ENCODE assay signal across 8 cellular contexts in the genomic region with DNA sequence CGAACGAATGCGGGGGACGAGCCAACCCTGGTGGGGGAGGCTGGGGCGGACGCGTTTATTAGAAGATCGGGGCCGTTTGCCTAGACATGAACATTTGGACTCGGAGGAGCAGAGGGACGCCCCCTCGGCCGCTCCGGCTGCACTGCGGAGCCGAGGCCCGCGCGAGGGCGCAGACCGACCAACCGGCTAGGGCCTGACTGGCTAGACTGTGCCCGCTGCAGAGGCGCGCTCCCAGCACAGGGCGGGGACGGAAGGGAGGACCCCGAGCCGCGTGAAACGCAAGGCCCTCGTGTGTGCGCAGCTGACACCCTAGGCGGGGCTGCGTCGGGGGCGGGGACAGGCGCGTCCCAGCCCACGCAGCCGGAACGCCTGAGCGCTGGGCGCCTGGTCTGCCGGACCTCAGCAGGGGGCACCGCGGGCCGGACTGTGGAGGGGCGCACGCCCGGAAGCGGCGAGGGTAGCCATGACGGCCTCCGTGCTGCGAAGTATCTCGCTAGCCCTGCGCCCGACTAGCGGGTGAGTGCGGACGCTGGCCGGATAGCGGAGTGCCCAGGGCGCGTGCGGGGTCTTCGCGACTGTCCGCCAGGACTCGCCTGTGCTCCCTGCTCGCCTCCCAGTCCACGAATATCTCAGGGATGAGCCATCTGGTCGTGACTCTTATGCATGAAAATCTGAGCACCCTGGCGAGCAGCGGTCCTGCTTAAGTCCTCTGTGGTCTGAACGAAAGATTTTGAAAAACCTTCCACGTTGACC. TPM values are rescaled to one million over a fixed set of nuclear protein-coding genes. Genes with fewer than 3 reads are reported as not detected.
DNase-seq lines count a peak whose midpoint lies in the region; ATAC-seq lines count a peak whose summit lies in the region.

A gene (plus strand): TSS at position 454 of the 753 bp plus-strand sequence. CDS start 10 bp downstream, at position 464.

- peak; percentile 98 for DNase-seq in AG20443 (ENCODE audit: low spot score)
- DNase-seq in NCI-H446 treated with DMSO at 0.1 percent for 48 hours (lab: John Stamatoyannopoulos, UW): peak; percentile 83
- peak; percentile 76 for DNase-seq in activated CD4-positive, alpha-beta T cell treated with anti-CD3 and anti-CD28 coated beads for 1 hour
- peak; percentile 94 for DNase-seq in cerebellum (ENCODE audit: low spot score)
- DNase-seq in kidney glomerular epithelial cell (lab: John Stamatoyannopoulos, UW): peak; percentile 76
- peak; percentile 59 to 73 for DNase-seq in stimulated activated CD4-positive, alpha-beta T cell treated with anti-CD3 and anti-CD28 coated beads, Interleukin-1b, Interleukin-23, amount 100 ng/mL, for 1 hour (ENCODE audit: low read depth in 2 of 2)

- ATAC-seq in GM19025 (IDR thresholded peaks at IDR 0.05; ENCODE audit: low read depth, unreplicated experiment) (peak; percentile 82), HG03280 (IDR thresholded peaks at IDR 0.05; ENCODE audit: unreplicated experiment) (peak; percentile 74)

RNA-seq across cellular contexts. Expression of the gene that starts here (rescaled TPM):
- total RNA-seq in cerebellum: 6.6 TPM

Comparison
In these comparisons a context has a peak if more than half of its experiments do, and no peak if none do; other contexts are left out.
1. Peak in every context shown above with its lines: DNase-seq and ATAC-seq.